Comparison of ENCODE assay signal across 11 cellular contexts in genomic region chr5:123916331-123917121, GRCh38.
DNase-seq lines count a peak whose midpoint lies in the region; ATAC-seq and TF ChIP-seq lines count a peak whose summit lies in the region.
"Had no signal": no experiment of that assay in that cellular context is flagged by ENCODE, and none has a peak within 500 bp of the region (broad histone marks: within the 10 kb centered on the region; RNA-seq: fewer than 3 reads in every experiment).

No MANE protein-coding gene starts in this region.

- 40 to 47% methylated on average over 8 of the region's 8 CpGs for WGBS in body of pancreas, 2 donors

- TF ChIP-seq POLR2A in body of pancreas (IDR thresholded peaks at IDR 0.05) = no peak

- peak overlapping the region in 2 of 4 donors; percentile 62 to 73 for H3K27ac ChIP-seq in body of pancreas

- TF ChIP-seq CTCF in body of pancreas (IDR thresholded peaks at IDR 0.05) = no peak
- no peak for TF ChIP-seq CTCF in kidney epithelial cell (IDR thresholded peaks at IDR 0.05; ENCODE audit: insufficient read depth, low read length, poor library complexity, severe bottlenecking)

- in situ Hi-C loops in ACHN (cut with HindIII; ENCODE audit: low pct_ligation_motif_present, low pct_unique_long_range_greater_than_20kb, low sequenced_read_pairs) = no loop called here

- DNase-seq in ACHN (peak; percentile 47), HT1080 (ENCODE audit: low read depth) (peak; percentile 34), body of pancreas (no peak), kidney epithelial cell (ENCODE audit: low read depth) (peak; percentile 67), HPDE6-E6E7 (ENCODE audit: extremely low spot score) (no peak), DMS53 (lab: John Stamatoyannopoulos, UW) (no peak)
- DNase-seq: effector CD4-positive, alpha-beta T cell; naive B cell; stimulated activated CD8-positive, alpha-beta memory T cell treated with anti-CD3 and anti-CD28 coated beads, Interleukin-4, amount 100 ng/mL, for 48 hours had no signal

- H3K36me3 ChIP-seq in body of pancreas (replicated peaks in 1 of 2; ENCODE audit: insufficient read depth in 1 of 2, low read depth in 2 of 2) (no peaks in the 10 kb centered on the region), kidney epithelial cell (ENCODE audit: control insufficient read depth, insufficient read depth, low read length) (no peaks in the 10 kb centered on the region)

- H3K27me3 ChIP-seq in body of pancreas (no peaks in the 10 kb centered on the region), kidney epithelial cell (ENCODE audit: control insufficient read depth, insufficient read depth, low read length) (no peaks in the 10 kb centered on the region)

- H3K4me3 ChIP-seq in body of pancreas (no peak overlapping the region), kidney epithelial cell (ENCODE audit: low read depth, low read length) (no peak overlapping the region)

- intact Hi-C loops in body of pancreas (cut with DNase I) = no loop called here

- H3K9me3 ChIP-seq in body of pancreas = no peaks in the 10 kb centered on the region

- ATAC-seq in body of pancreas (peak; percentile 58), HG02642 (IDR thresholded peaks at IDR 0.05; ENCODE audit: poor library complexity, unreplicated experiment) (no peak), HG03565 (IDR thresholded peaks at IDR 0.05; ENCODE audit: unreplicated experiment) (no peak)

- no peaks in the 10 kb centered on the region for H3K4me1 ChIP-seq in body of pancreas

Comparison
In these comparisons a context has a peak if more than half of its experiments do, and no peak if none do; other contexts are left out.
1. DNase-seq: peak in ACHN (single experiment), HT1080 (single experiment) and kidney epithelial cell (single experiment); none in body of pancreas (0 of 4), HPDE6-E6E7 (single experiment) and DMS53 (single experiment).